Comparison of ENCODE assay signal across 8 cellular contexts in genomic region chr1:161763522-161764098, GRCh38. TPM values are rescaled to one million over a fixed set of nuclear protein-coding genes. Genes with fewer than 3 reads are reported as not detected.
DNase-seq lines count a peak whose midpoint lies in the region; ATAC-seq and TF ChIP-seq lines count a peak whose summit lies in the region.

No MANE protein-coding gene starts in this region.

- no peak for ATAC-seq in natural killer cell treated with Interleukin-12 subunit alpha and Interleukin-12 subunit beta and Interleukin-15 and Interleukin-18, amount 100 ng/mL, for 72 hours
- no peak for ATAC-seq in HG03139 (IDR thresholded peaks at IDR 0.05; ENCODE audit: unreplicated experiment)

- in situ Hi-C loops in GM13976 (cut with MboI; ENCODE audit: low sequenced_read_pairs, unreplicated experiment): no loop called here

- peaks cover 15% of the 10 kb centered on the region for H3K27me3 Mint-ChIP-seq in brain
- no peaks in the 10 kb centered on the region for H3K27me3 Mint-ChIP-seq in natural killer cell treated with Interleukin-12 subunit alpha and Interleukin-12 subunit beta and Interleukin-15 and Interleukin-18, amount 100 ng/mL, for 72 hours

- peaks cover 3% of the 10 kb centered on the region for H3K36me3 ChIP-seq in BE2C
- peaks cover 2% of the 10 kb centered on the region for H3K36me3 ChIP-seq in SK-N-MC (ENCODE audit: insufficient read depth, low read length)

- H3K9me3 ChIP-seq in BE2C (no peaks in the 10 kb centered on the region), SK-N-MC (ENCODE audit: low read depth, low read length) (no peaks in the 10 kb centered on the region)

- no peaks in the 10 kb centered on the region for H3K4me1 ChIP-seq in BE2C

- H3K36me3 Mint-ChIP-seq in brain: peaks cover 8% of the 10 kb centered on the region
- peaks cover 8% of the 10 kb centered on the region for H3K36me3 Mint-ChIP-seq in natural killer cell treated with Interleukin-12 subunit alpha and Interleukin-12 subunit beta and Interleukin-15 and Interleukin-18, amount 100 ng/mL, for 72 hours

- no peaks in the 10 kb centered on the region for H3K27me3 ChIP-seq in BE2C

- H3K9me3 Mint-ChIP-seq in brain: no peaks in the 10 kb centered on the region
- no peaks in the 10 kb centered on the region for H3K9me3 Mint-ChIP-seq in natural killer cell treated with Interleukin-12 subunit alpha and Interleukin-12 subunit beta and Interleukin-15 and Interleukin-18, amount 100 ng/mL, for 72 hours

- peak; percentile 82 for TF ChIP-seq CTCF in BE2C (IDR thresholded peaks at IDR 0.05; ENCODE audit: low read depth, low read length)
- peak; percentile 27 for TF ChIP-seq CTCF in GM13976 (IDR thresholded peaks at IDR 0.05; ENCODE audit: borderline replicate concordance, control extremely low read depth, extremely low read depth, insufficient read depth, missing control alignments)
- TF ChIP-seq CTCF in brain (conservative IDR thresholded peaks at IDR 0.05): peak in 1 of 2 experiments; percentile 24

- DNase-seq in BE2C (peak; percentile 28), GM13976 (ENCODE audit: low spot score) (no peak), SK-N-MC (ENCODE audit: low read depth, low spot score) (no peak), NCI-H1048 (lab: John Stamatoyannopoulos, UW) (no peak), nucleus accumbens (lab: John Stamatoyannopoulos, UW) (no peak)
- no peak for DNase-seq in natural killer cell treated with Interleukin-12 subunit alpha and Interleukin-12 subunit beta and Interleukin-15 and Interleukin-18, amount 100 ng/mL, for 72 hours (ENCODE audit: low spot score)

- no peak overlapping the region for H3K4me3 ChIP-seq in BE2C (ENCODE audit: low read depth, low read length)
- no peak overlapping the region for H3K4me3 ChIP-seq in SK-N-MC

- H3K27ac Mint-ChIP-seq in brain: peak overlapping the region; percentile 2 to 78 (median 19)
- peak overlapping the region in 1 of 2 donors; percentile 16 for H3K27ac Mint-ChIP-seq in natural killer cell treated with Interleukin-12 subunit alpha and Interleukin-12 subunit beta and Interleukin-15 and Interleukin-18, amount 100 ng/mL, for 72 hours

- peaks cover 31% of the 10 kb centered on the region for H3K4me1 Mint-ChIP-seq in brain
- peaks cover 25 to 36% of the 10 kb centered on the region in 2 donors for H3K4me1 Mint-ChIP-seq in natural killer cell treated with Interleukin-12 subunit alpha and Interleukin-12 subunit beta and Interleukin-15 and Interleukin-18, amount 100 ng/mL, for 72 hours (ENCODE audit: low read depth in 2 of 2)

- no peak overlapping the region for H3K9ac ChIP-seq in SK-N-MC (ENCODE audit: insufficient read length)

- H3K4me3 Mint-ChIP-seq in brain: peak overlapping the region; percentile 55 to 80 (median 59)
- peak overlapping the region; percentile 55 for H3K4me3 Mint-ChIP-seq in natural killer cell treated with Interleukin-12 subunit alpha and Interleukin-12 subunit beta and Interleukin-15 and Interleukin-18, amount 100 ng/mL, for 72 hours

- peak overlapping the region; percentile 2 for H3K27ac ChIP-seq in SK-N-MC

RNA-seq across cellular contexts. Expression of gene ATF6, which starts 2.5 kb away (rescaled TPM):
- 15.0 TPM for polyA plus RNA-seq in BE2C (2012; ENCODE audit: insufficient read depth, insufficient read length, low read depth)
- 14.2 TPM for polyA plus RNA-seq in brain (ENCODE audit: insufficient read depth, low read depth, low replicate concordance)
- 10 to 100 TPM; 25.5 to 26.4 TPM for total RNA-seq in natural killer cell treated with Interleukin-12 subunit alpha and Interleukin-12 subunit beta and Interleukin-15 and Interleukin-18, amount 100 ng/mL, for 72 hours

RNA-seq across cellular contexts. Expression of gene DUSP12, which starts 14.0 kb away (rescaled TPM):
- 77.5 TPM for polyA plus RNA-seq in BE2C (2012; ENCODE audit: insufficient read depth, insufficient read length, low read depth)
- polyA plus RNA-seq in brain (ENCODE audit: insufficient read depth, low read depth, low replicate concordance): 12.1 TPM
- total RNA-seq in natural killer cell treated with Interleukin-12 subunit alpha and Interleukin-12 subunit beta and Interleukin-15 and Interleukin-18, amount 100 ng/mL, for 72 hours: 10 to 100 TPM; 27.7 to 39.4 TPM

RNA-seq across cellular contexts. Expression of gene FCRLB, which starts 42.3 kb away (rescaled TPM):
- polyA plus RNA-seq in BE2C (2012; ENCODE audit: insufficient read depth, insufficient read length, low read depth): 0.73 TPM
- polyA plus RNA-seq in brain (ENCODE audit: insufficient read depth, low read depth, low replicate concordance): 0.58 TPM
- total RNA-seq in natural killer cell treated with Interleukin-12 subunit alpha and Interleukin-12 subunit beta and Interleukin-15 and Interleukin-18, amount 100 ng/mL, for 72 hours: under 1 TPM; 0.24 to 0.42 TPM

RNA-seq across cellular contexts. Expression of gene FCRLA, which starts 56.6 kb away (rescaled TPM):
- 0.69 TPM for polyA plus RNA-seq in BE2C (2012; ENCODE audit: insufficient read depth, insufficient read length, low read depth)
- polyA plus RNA-seq in brain (ENCODE audit: insufficient read depth, low read depth, low replicate concordance): 0.58 TPM
- total RNA-seq in natural killer cell treated with Interleukin-12 subunit alpha and Interleukin-12 subunit beta and Interleukin-15 and Interleukin-18, amount 100 ng/mL, for 72 hours: not detected
